Comparison of ENCODE assay signal across 1 cellular context in genomic region chr17:46035112-46035818, GRCh38.
TF ChIP-seq lines count a peak whose summit lies in the region.

No MANE protein-coding gene starts in this region.

TF ChIP-seq in GM12878, 131 proteins besides CTCF, POLR2A, EP300 and RAD21:
- TF ChIP-seq SPI1 (IDR thresholded peaks at IDR 0.05; ENCODE audit: borderline replicate concordance, insufficient read depth, low read depth, low read length) (0 out of 2 replicates have a peak, but pooled peaks have one; percentile 24), POLR2AphosphoS5 (IDR thresholded peaks at IDR 0.05; ENCODE audit: low read length) (peak; percentile 35; the same call in 1 of the 2 replicates), CREB1 (IDR thresholded peaks at IDR 0.05; ENCODE audit: low read depth) (no peak), IKZF1 (conservative IDR thresholded peaks at IDR 0.05) (peak; percentile 64), TCF12 (IDR thresholded peaks at IDR 0.05; ENCODE audit: low read depth, low read length) (0 out of 2 replicates have a peak, but pooled peaks have one; percentile 23), ELK1 (IDR thresholded peaks at IDR 0.05; ENCODE audit: low read depth, low read length) (no peak), E2F8 (IDR thresholded peaks at IDR 0.05; ENCODE audit: low read depth, partially characterized antibody) (no peak), IKZF2 (IDR thresholded peaks at IDR 0.05) (peak; percentile 63 to 72), RUNX3 (IDR thresholded peaks at IDR 0.05; ENCODE audit: low read length) (peak; percentile 73), EED (IDR thresholded peaks at IDR 0.05; ENCODE audit: low read depth) (peak; percentile 63; the same call in 1 of the 2 replicates), TCF3 (IDR thresholded peaks at IDR 0.05; ENCODE audit: borderline replicate concordance, insufficient read depth, low read depth, low read length) (no peak), BMI1 (IDR thresholded peaks at IDR 0.05; ENCODE audit: borderline replicate concordance) (peak; percentile 70), ESRRA (IDR thresholded peaks at IDR 0.05; ENCODE audit: low read length) (no peak), ZNF217 (IDR thresholded peaks at IDR 0.05) (no peak), YY1 (IDR thresholded peaks at IDR 0.05; ENCODE audit: low read depth, low read length) (0 out of 2 replicates have a peak, but pooled peaks have one; percentile 1), HDAC2 (IDR thresholded peaks at IDR 0.05) (no peak), RELB (IDR thresholded peaks at IDR 0.05; ENCODE audit: low read depth) (peak; percentile 30; the same call in 1 of the 2 replicates), JUNB (IDR thresholded peaks at IDR 0.05) (peak; percentile 16; the same call in 1 of the 2 replicates), STAT1 (conservative IDR thresholded peaks at IDR 0.05) (no peak), DPF2 (IDR thresholded peaks at IDR 0.05) (peak; percentile 16; the same call in 1 of the 2 replicates), PKNOX1 (IDR thresholded peaks at IDR 0.05) (peak; percentile 37; the same call in 1 of the 2 replicates), HDGF (IDR thresholded peaks at IDR 0.05) (0 out of 2 replicates have a peak, but pooled peaks have one; percentile 17), USF2 (IDR thresholded peaks at IDR 0.05; ENCODE audit: borderline replicate concordance, low read depth, low read length) (no peak), SRF (IDR thresholded peaks at IDR 0.05; ENCODE audit: low read depth in 2 of 2, low read length in 2 of 2) (no peak), MEF2A (IDR thresholded peaks at IDR 0.05; ENCODE audit: insufficient read depth, low read depth, low read length) (no peak), SMARCA5 (IDR thresholded peaks at IDR 0.05) (no peak), FOXM1 (IDR thresholded peaks at IDR 0.05; ENCODE audit: low read depth, low read length) (no peak)
